Comparison of ENCODE assay signal across 2 cellular contexts in the genomic region with DNA sequence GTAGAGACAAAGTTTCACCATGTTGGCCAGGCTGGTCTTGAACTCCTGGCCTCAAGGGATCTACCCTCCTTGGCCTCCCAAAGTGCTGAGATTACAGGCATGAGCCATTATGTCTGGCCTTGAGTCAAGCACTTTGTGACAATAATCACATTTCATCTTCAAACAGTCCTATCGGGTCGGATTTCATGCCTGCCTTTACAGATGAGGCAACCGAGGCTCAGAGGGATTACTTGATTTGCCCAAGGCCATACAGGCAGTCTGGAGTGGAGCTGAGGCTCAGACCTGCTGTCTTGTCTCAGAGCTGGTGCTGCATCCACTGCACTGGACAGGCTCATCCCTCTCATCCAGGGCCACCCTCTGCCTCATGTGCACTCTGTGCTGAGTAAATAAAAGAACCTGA.
TF ChIP-seq lines count a peak whose summit lies in the region.

No MANE protein-coding gene starts in this region.

TF ChIP-seq in H1, 55 proteins besides CTCF, POLR2A, EP300 and RAD21:
- TF ChIP-seq TAF7 (optimal IDR thresholded peaks at IDR 0.05; ENCODE audit: borderline replicate concordance, low read depth, low read length), result no peak
- TF ChIP-seq EGR1 (IDR thresholded peaks at IDR 0.05; ENCODE audit: borderline replicate concordance, low read depth, low read length), result no peak
- no peak for TF ChIP-seq CHD2 (IDR thresholded peaks at IDR 0.05; ENCODE audit: low read length)
- TF ChIP-seq, protein P1, sequence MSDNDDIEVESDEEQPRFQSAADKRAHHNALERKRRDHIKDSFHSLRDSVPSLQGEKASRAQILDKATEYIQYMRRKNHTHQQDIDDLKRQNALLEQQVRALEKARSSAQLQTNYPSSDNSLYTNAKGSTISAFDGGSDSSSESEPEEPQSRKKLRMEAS (IDR thresholded peaks at IDR 0.05), result no peak
- TF ChIP-seq, protein P2, sequence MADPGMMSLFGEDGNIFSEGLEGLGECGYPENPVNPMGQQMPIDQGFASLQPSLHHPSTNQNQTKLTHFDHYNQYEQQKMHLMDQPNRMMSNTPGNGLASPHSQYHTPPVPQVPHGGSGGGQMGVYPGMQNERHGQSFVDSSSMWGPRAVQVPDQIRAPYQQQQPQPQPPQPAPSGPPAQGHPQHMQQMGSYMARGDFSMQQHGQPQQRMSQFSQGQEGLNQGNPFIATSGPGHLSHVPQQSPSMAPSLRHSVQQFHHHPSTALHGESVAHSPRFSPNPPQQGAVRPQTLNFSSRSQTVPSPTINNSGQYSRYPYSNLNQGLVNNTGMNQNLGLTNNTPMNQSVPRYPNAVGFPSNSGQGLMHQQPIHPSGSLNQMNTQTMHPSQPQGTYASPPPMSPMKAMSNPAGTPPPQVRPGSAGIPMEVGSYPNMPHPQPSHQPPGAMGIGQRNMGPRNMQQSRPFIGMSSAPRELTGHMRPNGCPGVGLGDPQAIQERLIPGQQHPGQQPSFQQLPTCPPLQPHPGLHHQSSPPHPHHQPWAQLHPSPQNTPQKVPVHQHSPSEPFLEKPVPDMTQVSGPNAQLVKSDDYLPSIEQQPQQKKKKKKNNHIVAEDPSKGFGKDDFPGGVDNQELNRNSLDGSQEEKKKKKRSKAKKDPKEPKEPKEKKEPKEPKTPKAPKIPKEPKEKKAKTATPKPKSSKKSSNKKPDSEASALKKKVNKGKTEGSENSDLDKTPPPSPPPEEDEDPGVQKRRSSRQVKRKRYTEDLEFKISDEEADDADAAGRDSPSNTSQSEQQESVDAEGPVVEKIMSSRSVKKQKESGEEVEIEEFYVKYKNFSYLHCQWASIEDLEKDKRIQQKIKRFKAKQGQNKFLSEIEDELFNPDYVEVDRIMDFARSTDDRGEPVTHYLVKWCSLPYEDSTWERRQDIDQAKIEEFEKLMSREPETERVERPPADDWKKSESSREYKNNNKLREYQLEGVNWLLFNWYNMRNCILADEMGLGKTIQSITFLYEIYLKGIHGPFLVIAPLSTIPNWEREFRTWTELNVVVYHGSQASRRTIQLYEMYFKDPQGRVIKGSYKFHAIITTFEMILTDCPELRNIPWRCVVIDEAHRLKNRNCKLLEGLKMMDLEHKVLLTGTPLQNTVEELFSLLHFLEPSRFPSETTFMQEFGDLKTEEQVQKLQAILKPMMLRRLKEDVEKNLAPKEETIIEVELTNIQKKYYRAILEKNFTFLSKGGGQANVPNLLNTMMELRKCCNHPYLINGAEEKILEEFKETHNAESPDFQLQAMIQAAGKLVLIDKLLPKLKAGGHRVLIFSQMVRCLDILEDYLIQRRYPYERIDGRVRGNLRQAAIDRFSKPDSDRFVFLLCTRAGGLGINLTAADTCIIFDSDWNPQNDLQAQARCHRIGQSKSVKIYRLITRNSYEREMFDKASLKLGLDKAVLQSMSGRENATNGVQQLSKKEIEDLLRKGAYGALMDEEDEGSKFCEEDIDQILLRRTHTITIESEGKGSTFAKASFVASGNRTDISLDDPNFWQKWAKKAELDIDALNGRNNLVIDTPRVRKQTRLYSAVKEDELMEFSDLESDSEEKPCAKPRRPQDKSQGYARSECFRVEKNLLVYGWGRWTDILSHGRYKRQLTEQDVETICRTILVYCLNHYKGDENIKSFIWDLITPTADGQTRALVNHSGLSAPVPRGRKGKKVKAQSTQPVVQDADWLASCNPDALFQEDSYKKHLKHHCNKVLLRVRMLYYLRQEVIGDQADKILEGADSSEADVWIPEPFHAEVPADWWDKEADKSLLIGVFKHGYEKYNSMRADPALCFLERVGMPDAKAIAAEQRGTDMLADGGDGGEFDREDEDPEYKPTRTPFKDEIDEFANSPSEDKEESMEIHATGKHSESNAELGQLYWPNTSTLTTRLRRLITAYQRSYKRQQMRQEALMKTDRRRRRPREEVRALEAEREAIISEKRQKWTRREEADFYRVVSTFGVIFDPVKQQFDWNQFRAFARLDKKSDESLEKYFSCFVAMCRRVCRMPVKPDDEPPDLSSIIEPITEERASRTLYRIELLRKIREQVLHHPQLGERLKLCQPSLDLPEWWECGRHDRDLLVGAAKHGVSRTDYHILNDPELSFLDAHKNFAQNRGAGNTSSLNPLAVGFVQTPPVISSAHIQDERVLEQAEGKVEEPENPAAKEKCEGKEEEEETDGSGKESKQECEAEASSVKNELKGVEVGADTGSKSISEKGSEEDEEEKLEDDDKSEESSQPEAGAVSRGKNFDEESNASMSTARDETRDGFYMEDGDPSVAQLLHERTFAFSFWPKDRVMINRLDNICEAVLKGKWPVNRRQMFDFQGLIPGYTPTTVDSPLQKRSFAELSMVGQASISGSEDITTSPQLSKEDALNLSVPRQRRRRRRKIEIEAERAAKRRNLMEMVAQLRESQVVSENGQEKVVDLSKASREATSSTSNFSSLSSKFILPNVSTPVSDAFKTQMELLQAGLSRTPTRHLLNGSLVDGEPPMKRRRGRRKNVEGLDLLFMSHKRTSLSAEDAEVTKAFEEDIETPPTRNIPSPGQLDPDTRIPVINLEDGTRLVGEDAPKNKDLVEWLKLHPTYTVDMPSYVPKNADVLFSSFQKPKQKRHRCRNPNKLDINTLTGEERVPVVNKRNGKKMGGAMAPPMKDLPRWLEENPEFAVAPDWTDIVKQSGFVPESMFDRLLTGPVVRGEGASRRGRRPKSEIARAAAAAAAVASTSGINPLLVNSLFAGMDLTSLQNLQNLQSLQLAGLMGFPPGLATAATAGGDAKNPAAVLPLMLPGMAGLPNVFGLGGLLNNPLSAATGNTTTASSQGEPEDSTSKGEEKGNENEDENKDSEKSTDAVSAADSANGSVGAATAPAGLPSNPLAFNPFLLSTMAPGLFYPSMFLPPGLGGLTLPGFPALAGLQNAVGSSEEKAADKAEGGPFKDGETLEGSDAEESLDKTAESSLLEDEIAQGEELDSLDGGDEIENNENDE (IDR thresholded peaks at IDR 0.05; ENCODE audit: insufficient replicate concordance, low read length), result no peak
- TF ChIP-seq RXRA (IDR thresholded peaks at IDR 0.05; ENCODE audit: insufficient read depth, low read depth, low read length), result no peak
- TF ChIP-seq GTF2F1 (IDR thresholded peaks at IDR 0.05; ENCODE audit: borderline replicate concordance, low read depth, low read length), result no peak
- TF ChIP-seq CBX8 (IDR thresholded peaks at IDR 0.05; ENCODE audit: borderline replicate concordance, low read depth, low read length), result no peak
- TF ChIP-seq, protein P3, sequence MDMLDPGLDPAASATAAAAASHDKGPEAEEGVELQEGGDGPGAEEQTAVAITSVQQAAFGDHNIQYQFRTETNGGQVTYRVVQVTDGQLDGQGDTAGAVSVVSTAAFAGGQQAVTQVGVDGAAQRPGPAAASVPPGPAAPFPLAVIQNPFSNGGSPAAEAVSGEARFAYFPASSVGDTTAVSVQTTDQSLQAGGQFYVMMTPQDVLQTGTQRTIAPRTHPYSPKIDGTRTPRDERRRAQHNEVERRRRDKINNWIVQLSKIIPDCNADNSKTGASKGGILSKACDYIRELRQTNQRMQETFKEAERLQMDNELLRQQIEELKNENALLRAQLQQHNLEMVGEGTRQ (IDR thresholded peaks at IDR 0.05; ENCODE audit: low read length), result no peak
- TF ChIP-seq CEBPB (IDR thresholded peaks at IDR 0.05; ENCODE audit: low read depth, low read length), result no peak
- no peak for TF ChIP-seq TAF1 (IDR thresholded peaks at IDR 0.05; ENCODE audit: low read depth, low read length)
- no peak for TF ChIP-seq RBBP5 (IDR thresholded peaks at IDR 0.05; ENCODE audit: borderline replicate concordance, low read depth, low read length)
- TF ChIP-seq SRF (IDR thresholded peaks at IDR 0.05; ENCODE audit: low read depth, low read length), result no peak
TF ChIP-seq in H1: peak in this region for 0.

TF ChIP-seq in SK-N-SH, 30 proteins besides CTCF, POLR2A, EP300 and RAD21:
- TF ChIP-seq RCOR1 (IDR thresholded peaks at IDR 0.05; ENCODE audit: low read length) (no peak), NRF1 (IDR thresholded peaks at IDR 0.05; ENCODE audit: low read depth, low read length) (no peak), RXRA (IDR thresholded peaks at IDR 0.05; ENCODE audit: borderline replicate concordance, low read depth) (no peak), SMC3 (IDR thresholded peaks at IDR 0.05; ENCODE audit: low read depth, low read length) (no peak), MEF2A (IDR thresholded peaks at IDR 0.05; ENCODE audit: borderline replicate concordance, low read depth) (no peak), TCF12 (IDR thresholded peaks at IDR 0.05) (no peak), EZH2phosphoT487 (IDR thresholded peaks at IDR 0.05; ENCODE audit: borderline replicate concordance, low read depth) (no peak), FOSL2 (IDR thresholded peaks at IDR 0.05; ENCODE audit: borderline replicate concordance, low read depth) (no peak)
- TF ChIP-seq, protein P4, sequence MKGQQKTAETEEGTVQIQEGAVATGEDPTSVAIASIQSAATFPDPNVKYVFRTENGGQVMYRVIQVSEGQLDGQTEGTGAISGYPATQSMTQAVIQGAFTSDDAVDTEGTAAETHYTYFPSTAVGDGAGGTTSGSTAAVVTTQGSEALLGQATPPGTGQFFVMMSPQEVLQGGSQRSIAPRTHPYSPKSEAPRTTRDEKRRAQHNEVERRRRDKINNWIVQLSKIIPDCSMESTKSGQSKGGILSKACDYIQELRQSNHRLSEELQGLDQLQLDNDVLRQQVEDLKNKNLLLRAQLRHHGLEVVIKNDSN (IDR thresholded peaks at IDR 0.05; ENCODE audit: borderline replicate concordance, low read depth), result no peak
